ENCODE assay signal across 8 cellular contexts in the genomic region with DNA sequence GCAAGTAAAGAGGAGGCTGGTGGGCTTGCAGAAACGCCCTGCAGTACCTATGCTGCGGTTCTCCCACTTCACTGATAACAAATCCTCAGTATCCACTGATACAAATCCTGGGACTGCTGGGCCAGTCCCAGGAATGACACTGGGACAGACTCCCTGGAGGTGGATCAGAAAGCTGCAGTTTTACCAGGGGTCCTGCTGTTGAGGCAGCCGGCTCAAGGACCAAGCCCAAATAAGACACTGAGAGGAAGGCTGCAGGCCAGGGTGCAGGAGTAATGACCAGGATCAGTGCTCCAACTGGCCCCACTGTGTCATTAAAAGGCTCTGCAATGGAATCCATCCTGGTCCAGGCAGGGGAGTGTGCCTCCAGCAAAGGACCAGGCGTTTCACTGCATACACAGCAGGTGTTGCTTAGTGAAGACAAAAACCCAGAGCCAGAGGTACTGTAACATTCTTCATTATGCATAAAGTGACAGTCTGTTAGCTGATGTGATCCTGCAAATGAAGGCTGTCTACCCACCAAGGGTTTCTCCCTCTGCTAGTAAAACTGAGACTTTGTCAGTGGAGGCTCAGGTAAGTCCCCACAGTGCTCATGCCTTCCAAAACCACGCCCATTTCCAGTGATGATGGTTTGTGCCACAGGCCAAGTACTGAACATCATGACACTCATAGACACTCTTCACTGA. TPM values are rescaled to one million over a fixed set of nuclear protein-coding genes. Genes with fewer than 3 reads are reported as not detected.
DNase-seq lines count a peak whose midpoint lies in the region; ATAC-seq and TF ChIP-seq lines count a peak whose summit lies in the region.

No MANE protein-coding gene starts in this region.

- TF ChIP-seq CTCF in 22Rv1 (IDR thresholded peaks at IDR 0.05) (no peak), GM13977 (IDR thresholded peaks at IDR 0.05; ENCODE audit: extremely low read depth, insufficient read depth, missing control alignments) (no peak), brain microvascular endothelial cell (IDR thresholded peaks at IDR 0.05; ENCODE audit: low read depth, low read length, missing control alignments) (no peak), transverse colon (IDR thresholded peaks at IDR 0.05) (no peak)

- peaks cover 33% of the 10 kb centered on the region for H3K4me1 Mint-ChIP-seq in T-helper 17 cell

- ATAC-seq in T-helper 17 cell, result no peak

- H3K4me3 ChIP-seq in iPS-18c (ENCODE audit: insufficient read depth, low read depth, low read length) (peak overlapping the region; percentile 71; the same call in 1 of the 2 replicates), brain microvascular endothelial cell (ENCODE audit: low read depth, low read length) (no peak overlapping the region), transverse colon (no peak overlapping the region)

- peaks cover 49% of the 10 kb centered on the region for H3K36me3 ChIP-seq in brain microvascular endothelial cell (replicated peaks)
- peaks cover 0 to 13% (median 2%) of the 10 kb centered on the region in 4 donors for H3K36me3 ChIP-seq in transverse colon

- intact Hi-C loops in transverse colon (cut with DNase I; ENCODE audit: low total_unique reads), result no loop called here

- DNase-seq in GM13977 (ENCODE audit: low spot score) (peak; percentile 70), T-helper 17 cell (no peak), brain microvascular endothelial cell (no peak), cerebellar nuclear complex (lab: John Stamatoyannopoulos, UW) (no peak), G401 (ENCODE audit: low spot score) (no peak), transverse colon (no peak)

- TF ChIP-seq EP300 in transverse colon (IDR thresholded peaks at IDR 0.05; ENCODE audit: low read depth), result no peak

- 75% methylated on average over 5 of the region's 5 CpGs; no CpG with 5 or more reads in 1 of the 2 donors for WGBS in transverse colon (ENCODE audit: low coverage in 1 of 2), 2 donors

- H3K27me3 Mint-ChIP-seq in T-helper 17 cell, result no peaks in the 10 kb centered on the region

- H3K36me3 Mint-ChIP-seq in T-helper 17 cell (ENCODE audit: low read depth), result peaks cover 3% of the 10 kb centered on the region

- TF ChIP-seq POLR2A in transverse colon (IDR thresholded peaks at IDR 0.05), result no peak

- H3K9me3 ChIP-seq in T-helper 17 cell (ENCODE audit: control insufficient read depth, low read length, poor library complexity, severe bottlenecking) (no peaks in the 10 kb centered on the region), iPS-18c (ENCODE audit: control insufficient read depth, insufficient read depth, low read length) (no peaks in the 10 kb centered on the region), transverse colon (no peaks in the 10 kb centered on the region)

- H3K27me3 ChIP-seq in brain microvascular endothelial cell (replicated peaks), result no peaks in the 10 kb centered on the region
- H3K27me3 ChIP-seq in transverse colon, result no peaks in the 10 kb centered on the region

- in situ Hi-C loops in GM13977 (cut with MboI; ENCODE audit: low pct_unique_long_range_greater_than_20kb, low sequenced_read_pairs, unreplicated experiment), result no loop called here
- in situ Hi-C loops in brain microvascular endothelial cell (cut with HindIII; ENCODE audit: low pct_ligation_motif_present, low sequenced_read_pairs), result no loop called here
- in situ Hi-C loops in G401 (cut with HindIII; ENCODE audit: low sequenced_read_pairs), result no loop called here
- in situ Hi-C loops in transverse colon (cut with MboI; ENCODE audit: low pct_ligation_motif_present in 1 of 4, low pct_unique_long_range_greater_than_20kb in 1 of 4, low sequenced_read_pairs in 3 of 4), result no loop called here

- peak overlapping the region; percentile 97 for H3K27ac Mint-ChIP-seq in T-helper 17 cell

- H3K4me1 ChIP-seq in transverse colon, result peaks cover 16 to 23% (median 21%) of the 10 kb centered on the region in 4 donors

- H3K4me3 Mint-ChIP-seq in T-helper 17 cell, result peak overlapping the region; percentile 95

- H3K27ac ChIP-seq in 22Rv1 (peak overlapping the region; percentile 93), brain microvascular endothelial cell (no peak overlapping the region), transverse colon (peak overlapping the region in 2 of 4 donors; percentile 92 to 97)

RNA-seq across cellular contexts. Expression of a gene that starts 1.4 kb away (rescaled TPM):
- total RNA-seq in T-helper 17 cell (10 to 100 TPM; 31.6 to 32.7 TPM), transverse colon (10 to 100 TPM; 26.6 to 50.7 (median 39.4) TPM)
- total RNA-seq in G401 (2014; rRNA removed; shearing (Covaris generic)), result 60.2 and 63.3 TPM in 2 replicates

RNA-seq across cellular contexts. Expression of a gene that starts 16.5 kb away (rescaled TPM):
- 10 to 100 TPM; 10.2 to 11.1 TPM for total RNA-seq in T-helper 17 cell
- 48.9 and 61.5 TPM in 2 replicates for total RNA-seq in G401 (2014; rRNA removed; shearing (Covaris generic))
- total RNA-seq in transverse colon, result 10 to 100 TPM; 10.9 to 29.2 (median 13.7) TPM

RNA-seq across cellular contexts. Expression of a gene that starts 17.3 kb away (rescaled TPM):
- 10 to 100 TPM; 23.1 to 24.9 TPM for total RNA-seq in T-helper 17 cell
- total RNA-seq in G401 (2014; rRNA removed; shearing (Covaris generic)), result 41.5 and 45.5 TPM in 2 replicates
- 10 to 100 TPM; 18.3 to 29.3 (median 20.3) TPM for total RNA-seq in transverse colon

RNA-seq across cellular contexts. Expression of a gene that starts 30.1 kb away (rescaled TPM):
- 10 to 100 TPM; 76.3 to 79.2 TPM for total RNA-seq in T-helper 17 cell
- 74.1 and 84.8 TPM in 2 replicates for total RNA-seq in G401 (2014; rRNA removed; shearing (Covaris generic))
- total RNA-seq in transverse colon, result 10 to 100 TPM in 3 of 4 donors, 1 to 10 TPM in 1; 4.9 to 57.2 (median 36.8) TPM

RNA-seq across cellular contexts. Expression of a gene that starts 30.8 kb away (rescaled TPM):
- total RNA-seq in T-helper 17 cell, result under 1 TPM; 0.32 to 0.37 TPM
- 43.4 and 46.7 TPM in 2 replicates for total RNA-seq in G401 (2014; rRNA removed; shearing (Covaris generic))
- 1 to 10 TPM in 3 of 4 donors, not detected in 1; 1.1 to 2.0 (median 1.2) TPM for total RNA-seq in transverse colon
